31 cellular contexts compared by ENCODE assay signal in the genomic region with DNA sequence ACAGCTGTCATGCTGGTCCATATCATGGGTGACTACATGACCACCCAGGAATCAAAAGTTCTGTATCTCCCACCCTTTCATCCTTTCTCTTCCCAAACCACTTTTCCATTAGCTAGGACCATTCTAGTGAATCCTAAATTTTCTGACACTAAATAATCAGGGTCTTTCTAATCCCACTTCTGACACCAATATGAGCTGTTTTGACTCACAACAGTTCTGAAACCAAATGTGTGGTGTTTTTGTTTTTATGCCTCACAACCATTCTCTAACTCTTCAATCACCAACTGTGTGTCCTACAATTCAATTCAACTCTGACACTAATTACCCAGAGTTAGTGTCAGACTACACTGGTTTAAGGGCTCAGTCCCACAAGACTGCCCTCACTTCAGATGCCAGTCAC.
"Had no signal": no experiment of that assay in that cellular context is flagged by ENCODE, and none has a peak within 500 bp of the region (broad histone marks: within the 10 kb centered on the region; RNA-seq: fewer than 3 reads in every experiment).

No MANE protein-coding gene starts in this region.

- DNase-seq: activated CD4-positive, alpha-beta memory T cell treated with anti-CD3 and anti-CD28 coated beads for 36 hours; activated CD4-positive, alpha-beta T cell treated with anti-CD3 and anti-CD28 coated beads for 36 hours; activated CD4-positive, alpha-beta T cell treated with anti-CD3 and anti-CD28 coated beads, Interleukin-2, amount 10 ng/mL, durations not matched to agents 24 days and 14 days; activated CD4-positive, CD25-positive, alpha-beta regulatory T cell; activated CD4-positive, CD25-positive, alpha-beta regulatory T cell treated with anti-CD3 and anti-CD28 coated beads, Interleukin-2, amount 50 U/mL, for 72 hours; activated CD8-positive, alpha-beta memory T cell treated with anti-CD3 and anti-CD28 coated beads, Interleukin-2, amount 10 ng/mL, durations not matched to agents 7 days and 5 days; activated CD8-positive, alpha-beta memory T cell treated with anti-CD3 and anti-CD28 coated beads, Interleukin-2, amount 50 U/mL, for 4 hours; activated CD8-positive, alpha-beta T cell treated with anti-CD3 and anti-CD28 coated beads, Interleukin-2, amount 10 ng/mL, durations not matched to agents 7 days and 5 days; activated effector memory CD4-positive, alpha-beta T cell treated with anti-CD3 and anti-CD28 coated beads, Interleukin-2, amount 50 U/mL, for 16 hours; activated naive CD4-positive, alpha-beta T cell treated with anti-CD3 and anti-CD28 coated beads for 36 hours; activated naive CD8-positive, alpha-beta T cell treated with anti-CD3 and anti-CD28 coated beads for 36 hours; activated naive CD8-positive, alpha-beta T cell treated with anti-CD3 and anti-CD28 coated beads, Interleukin-2, amount 50 U/mL, for 24 hours; activated T-cell treated with anti-CD3 and anti-CD28 coated beads, Interleukin-2, amount 50 U/mL, for 1 hour; activated T-cell treated with anti-CD3 and anti-CD28 coated beads, Interleukin-2, amount 50 U/mL, for 48 hours; adrenal gland; amygdala; aorta; body of pancreas; caudate nucleus; cortex of kidney; dermis blood vessel endothelial cell; effector CD8-positive, alpha-beta T cell; erythroblast; foreskin keratinocyte; gastrocnemius medialis; glutamatergic neuron; heart left ventricle; T-helper 2 cell had no signal

- H3K4me3 ChIP-seq: adrenal gland, body of pancreas, esophagus muscularis mucosa, gastrocnemius medialis, heart left ventricle had no signal

- H3K9me3 ChIP-seq: adrenal gland, body of pancreas, esophagus muscularis mucosa, gastrocnemius medialis had no signal

- H3K4me1 ChIP-seq: adrenal gland, body of pancreas, foreskin keratinocyte had no signal

- H3K4me3 Mint-ChIP-seq: activated CD4-positive, alpha-beta memory T cell treated with anti-CD3 and anti-CD28 coated beads for 36 hours; activated CD4-positive, alpha-beta T cell treated with anti-CD3 and anti-CD28 coated beads for 36 hours; activated CD4-positive, alpha-beta T cell treated with anti-CD3 and anti-CD28 coated beads, Interleukin-2, amount 10 ng/mL, durations not matched to agents 24 days and 14 days; activated CD8-positive, alpha-beta memory T cell treated with anti-CD3 and anti-CD28 coated beads, Interleukin-2, amount 10 ng/mL, durations not matched to agents 7 days and 5 days; activated CD8-positive, alpha-beta T cell treated with anti-CD3 and anti-CD28 coated beads, Interleukin-2, amount 10 ng/mL, durations not matched to agents 7 days and 5 days; activated naive CD4-positive, alpha-beta T cell treated with anti-CD3 and anti-CD28 coated beads for 36 hours; activated naive CD4-positive, alpha-beta T cell treated with anti-CD3 and anti-CD28 coated beads, Interleukin-2, amount 50 U/mL, for 24 hours; activated naive CD8-positive, alpha-beta T cell treated with anti-CD3 and anti-CD28 coated beads for 36 hours; activated naive CD8-positive, alpha-beta T cell treated with anti-CD3 and anti-CD28 coated beads, Interleukin-2, amount 50 U/mL, for 24 hours had no signal

- ATAC-seq: activated CD4-positive, alpha-beta T cell treated with anti-CD3 and anti-CD28 coated beads for 36 hours; activated CD8-positive, alpha-beta memory T cell treated with anti-CD3 and anti-CD28 coated beads, Interleukin-2, amount 10 ng/mL, durations not matched to agents 7 days and 5 days; activated CD8-positive, alpha-beta T cell treated with anti-CD3 and anti-CD28 coated beads, Interleukin-2, amount 10 ng/mL, durations not matched to agents 7 days and 5 days; activated naive CD8-positive, alpha-beta T cell treated with anti-CD3 and anti-CD28 coated beads, Interleukin-2, amount 50 U/mL, for 24 hours; body of pancreas; foreskin keratinocyte; gastrocnemius medialis; heart left ventricle had no signal

- FAIRE-seq: colon had no signal

- H3K4me1 Mint-ChIP-seq: activated CD4-positive, alpha-beta T cell treated with anti-CD3 and anti-CD28 coated beads for 36 hours; activated CD8-positive, alpha-beta memory T cell treated with anti-CD3 and anti-CD28 coated beads, Interleukin-2, amount 10 ng/mL, durations not matched to agents 7 days and 5 days; activated naive CD4-positive, alpha-beta T cell treated with anti-CD3 and anti-CD28 coated beads, Interleukin-2, amount 50 U/mL, for 24 hours; activated naive CD8-positive, alpha-beta T cell treated with anti-CD3 and anti-CD28 coated beads for 36 hours; activated naive CD8-positive, alpha-beta T cell treated with anti-CD3 and anti-CD28 coated beads, Interleukin-2, amount 50 U/mL, for 24 hours had no signal

- H3K27ac Mint-ChIP-seq: activated CD4-positive, alpha-beta memory T cell treated with anti-CD3 and anti-CD28 coated beads for 36 hours; activated CD4-positive, alpha-beta T cell treated with anti-CD3 and anti-CD28 coated beads for 36 hours; activated CD4-positive, alpha-beta T cell treated with anti-CD3 and anti-CD28 coated beads, Interleukin-2, amount 10 ng/mL, durations not matched to agents 24 days and 14 days; activated CD8-positive, alpha-beta memory T cell treated with anti-CD3 and anti-CD28 coated beads, Interleukin-2, amount 10 ng/mL, durations not matched to agents 7 days and 5 days; activated CD8-positive, alpha-beta T cell treated with anti-CD3 and anti-CD28 coated beads, Interleukin-2, amount 10 ng/mL, durations not matched to agents 7 days and 5 days; activated naive CD4-positive, alpha-beta T cell treated with anti-CD3 and anti-CD28 coated beads for 36 hours; activated naive CD4-positive, alpha-beta T cell treated with anti-CD3 and anti-CD28 coated beads, Interleukin-2, amount 50 U/mL, for 24 hours; activated naive CD8-positive, alpha-beta T cell treated with anti-CD3 and anti-CD28 coated beads for 36 hours; activated naive CD8-positive, alpha-beta T cell treated with anti-CD3 and anti-CD28 coated beads, Interleukin-2, amount 50 U/mL, for 24 hours had no signal

- H3K27me3 Mint-ChIP-seq: activated CD4-positive, alpha-beta memory T cell treated with anti-CD3 and anti-CD28 coated beads for 36 hours; activated CD4-positive, alpha-beta T cell treated with anti-CD3 and anti-CD28 coated beads for 36 hours; activated CD4-positive, alpha-beta T cell treated with anti-CD3 and anti-CD28 coated beads, Interleukin-2, amount 10 ng/mL, durations not matched to agents 24 days and 14 days; activated CD8-positive, alpha-beta memory T cell treated with anti-CD3 and anti-CD28 coated beads, Interleukin-2, amount 10 ng/mL, durations not matched to agents 7 days and 5 days; activated naive CD4-positive, alpha-beta T cell treated with anti-CD3 and anti-CD28 coated beads, Interleukin-2, amount 50 U/mL, for 24 hours; activated naive CD8-positive, alpha-beta T cell treated with anti-CD3 and anti-CD28 coated beads for 36 hours; activated naive CD8-positive, alpha-beta T cell treated with anti-CD3 and anti-CD28 coated beads, Interleukin-2, amount 50 U/mL, for 24 hours had no signal

- H3K36me3 ChIP-seq: adrenal gland had no signal

- H3K27me3 ChIP-seq: adrenal gland, body of pancreas, esophagus muscularis mucosa, foreskin keratinocyte, gastrocnemius medialis, heart left ventricle had no signal

- H3K27ac ChIP-seq: adrenal gland, body of pancreas, esophagus muscularis mucosa, foreskin keratinocyte, gastrocnemius medialis, heart left ventricle had no signal
